Comparison of ENCODE assay signal across 15 cellular contexts in the genomic region with DNA sequence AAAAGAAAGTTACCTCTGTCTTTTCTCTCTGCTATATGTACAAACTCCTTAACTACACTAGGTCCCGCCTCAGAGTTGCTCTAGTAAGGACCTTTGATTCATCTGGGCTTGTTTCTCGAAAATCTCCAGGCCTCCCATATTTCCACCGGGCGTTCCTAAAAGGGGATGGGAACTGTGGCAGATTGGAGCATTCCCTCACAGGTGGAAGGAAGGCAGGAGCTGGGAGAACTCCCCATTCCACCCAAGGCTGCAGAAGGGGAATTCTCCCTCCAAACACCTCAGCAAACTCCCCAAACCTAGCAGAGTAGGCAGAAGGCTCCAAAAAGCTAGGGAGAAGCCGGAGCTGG. TPM values are rescaled to one million over a fixed set of nuclear protein-coding genes. Genes with fewer than 3 reads are reported as not detected.
A peak's percentile ranks its signal among the peaks of the same experiment; 100 is the strongest.
DNase-seq lines count a peak whose midpoint lies in the region; FAIRE-seq and TF ChIP-seq lines count a peak whose summit lies in the region.
"Had no signal": no experiment of that assay in that cellular context is flagged by ENCODE, and none has a peak within 500 bp of the region (broad histone marks: within the 10 kb centered on the region; RNA-seq: fewer than 3 reads in every experiment).

No MANE protein-coding gene starts in this region.

- peaks cover 24% of the 10 kb centered on the region for H3K4me1 Mint-ChIP-seq in MCF 10A (ENCODE audit: insufficient read depth, unreplicated experiment)

- H3F3A ChIP-seq in MM.1S (ENCODE audit: insufficient read depth, low read length) = peaks cover 23% of the 10 kb centered on the region

- no TSS peak for BruUV-seq in MCF 10A (replicated peaks; lab: Mats Ljungman, UMichigan)

- H3K4me1 ChIP-seq in HUES48 (ENCODE audit: control insufficient read depth, insufficient read depth, low read length) (peaks cover 56% of the 10 kb centered on the region), kidney (ENCODE audit: control insufficient read depth in 1 of 2, insufficient read depth in 1 of 2, low read depth in 1 of 2, low read length in 2 of 2) (peaks cover 0 to 17% of the 10 kb centered on the region in 2 donors), subcutaneous abdominal adipose tissue (ENCODE audit: control insufficient read depth in 5 of 5, insufficient read depth in 5 of 5, low read length in 5 of 5) (peaks cover 5 to 51% (median 46%) of the 10 kb centered on the region in 5 donors), MM.1S (ENCODE audit: low read length) (peaks cover 5% of the 10 kb centered on the region; the same call in 1 of the 2 replicates)
- H3K4me1 ChIP-seq: BE2C had no signal

- no peaks in the 10 kb centered on the region for H3K79me2 ChIP-seq in MM.1S (ENCODE audit: low read length)

- H3K9me3 Mint-ChIP-seq in MCF 10A (ENCODE audit: unreplicated experiment) = no peaks in the 10 kb centered on the region

- H3K36me3 ChIP-seq in HUES48 (ENCODE audit: control insufficient read depth, insufficient read depth, low read length) (no peaks in the 10 kb centered on the region), kidney (ENCODE audit: control insufficient read depth in 1 of 2, insufficient read depth in 2 of 2, low read length in 2 of 2) (no peaks in the 10 kb centered on the region), subcutaneous abdominal adipose tissue (ENCODE audit: control insufficient read depth in 5 of 5, insufficient read depth in 5 of 5, low read length in 5 of 5) (no peaks in the 10 kb centered on the region), MM.1S (replicated peaks; ENCODE audit: insufficient read depth, low read length) (no peaks in the 10 kb centered on the region)
- H3K36me3 ChIP-seq: BE2C had no signal

- peak overlapping the region; percentile 94 for H3K4me3 Mint-ChIP-seq in MCF 10A (ENCODE audit: unreplicated experiment)
- H3K4me3 Mint-ChIP-seq: activated CD4-positive, alpha-beta memory T cell treated with anti-CD3 and anti-CD28 coated beads for 36 hours had no signal

- H3K27ac ChIP-seq in HUES48 (ENCODE audit: low read depth, low read length) (peak overlapping the region; percentile 85), kidney (ENCODE audit: low read depth in 2 of 2, low read length in 2 of 2) (peak overlapping the region; percentile 39 to 89), subcutaneous abdominal adipose tissue (ENCODE audit: low read depth, low read length) (no peak overlapping the region), MM.1S (ENCODE audit: low read length) (no peak overlapping the region)
- H3K27ac ChIP-seq: psoas muscle had no signal

- peak overlapping the region; percentile 48 for H3K4me3 ChIP-seq in HUES48 (ENCODE audit: low read depth, low read length)
- peak overlapping the region; percentile 37 to 67 for H3K4me3 ChIP-seq in kidney (ENCODE audit: low read length in 2 of 2)
- peak overlapping the region in 3 of 5 donors; percentile 36 to 59 (median 48) for H3K4me3 ChIP-seq in subcutaneous abdominal adipose tissue (ENCODE audit: low read depth in 1 of 5, low read length in 5 of 5)
- no peak overlapping the region for H3K4me3 ChIP-seq in MM.1S (ENCODE audit: low read length)
- H3K4me3 ChIP-seq: psoas muscle had no signal

- no peak overlapping the region for H2AFZ ChIP-seq in MM.1S (ENCODE audit: low read length)

- TF ChIP-seq CTCF in MCF 10A (IDR thresholded peaks at IDR 0.05; ENCODE audit: unreplicated experiment) (no peak), kidney (IDR thresholded peaks at IDR 0.05; ENCODE audit: borderline replicate concordance, extremely low read depth, insufficient read depth) (no peak), MM.1S (IDR thresholded peaks at IDR 0.05; ENCODE audit: low read length) (no peak)

- no peaks in the 10 kb centered on the region for H4K20me1 ChIP-seq in MM.1S (ENCODE audit: insufficient read depth, low read length)

- intact Hi-C loops in MCF 10A (cut with micrococcal nuclease) = loop anchor here (5.0 to 10.0 kb wide), 3 partner anchors 564 to 1272 kb away; no protein-coding TSS in a partner anchor
- intact Hi-C loops in kidney (cut with DNase I) = loop anchor here (10.0 kb wide), 1 partner anchor 382 kb away; no protein-coding TSS in a partner anchor

- no peak overlapping the region for H3K9ac ChIP-seq in HUES48 (ENCODE audit: low read depth, low read length)
- peak overlapping the region in 1 of 2 donors; percentile 22 for H3K9ac ChIP-seq in kidney (ENCODE audit: low read length in 2 of 2)
- no peak overlapping the region for H3K9ac ChIP-seq in subcutaneous abdominal adipose tissue (ENCODE audit: low read length in 5 of 5)
- H3K9ac ChIP-seq in MM.1S (ENCODE audit: low read length) = no peak overlapping the region

- H3K27me3 ChIP-seq in HUES48 (ENCODE audit: control insufficient read depth, insufficient read depth, low read length) (peaks cover 99% of the 10 kb centered on the region), subcutaneous abdominal adipose tissue (ENCODE audit: control insufficient read depth in 5 of 5, insufficient read depth in 4 of 5, low read length in 5 of 5) (peaks cover 82 to 94% (median 85%) of the 10 kb centered on the region in 5 donors), MM.1S (replicated peaks; ENCODE audit: insufficient read depth, low read length) (peaks cover 18% of the 10 kb centered on the region; the same call in 1 of the 2 replicates)

- FAIRE-seq in kidney (lab: Jason Lieb, UNC) = no peak
- FAIRE-seq: islet of Langerhans had no signal

- CTCF ChIA-PET in MCF 10A (lab: Yijun Ruan, JAX) = interaction anchor here (0.6 to 4.8 kb wide), 6 partner anchors 11 to 1395 kb away, joined by 3 to 50 read pairs (median 18); no protein-coding TSS in a partner anchor

- H3K4me2 ChIP-seq in MM.1S (ENCODE audit: low read depth, low read length) = no peak overlapping the region

- POLR2A ChIA-PET in MCF 10A (lab: Yijun Ruan, JAX) = interaction anchor here (0.6 to 14.6 kb wide), 24 partner anchors 8 to 1965 kb away, joined by 3 to 763 read pairs (median 8); a partner anchor contains a TSS

- DNase-seq in MCF 10A (ENCODE audit: unreplicated experiment) (peak; percentile 62), kidney (no peak), anterior cingulate cortex (lab: John Stamatoyannopoulos, UW) (no peak), amniotic stem cell (lab: John Stamatoyannopoulos, UW) (no peak), MM.1S (no peak)
- DNase-seq: activated CD4-positive, alpha-beta memory T cell treated with anti-CD3 and anti-CD28 coated beads for 36 hours; BE2C; DMS153; Kasumi-1; NCI-H1694 treated with DMSO at 0.1 percent for 48 hours; psoas muscle had no signal

- no peaks in the 10 kb centered on the region for H3K9me2 ChIP-seq in MM.1S (replicated peaks; ENCODE audit: insufficient read depth, low read length)

- H3K36me3 Mint-ChIP-seq in MCF 10A (ENCODE audit: insufficient read depth, unreplicated experiment) = peaks cover 47% of the 10 kb centered on the region

- H3K27ac Mint-ChIP-seq in MCF 10A (ENCODE audit: low read depth, unreplicated experiment) = peak overlapping the region; percentile 99
- H3K27ac Mint-ChIP-seq: activated CD4-positive, alpha-beta memory T cell treated with anti-CD3 and anti-CD28 coated beads for 36 hours; activated T-helper 1 cell treated with anti-CD3 and anti-CD28 coated beads, Interleukin-12 subunit alpha, Interleukin-12 subunit beta, Interleukin-2, Interleukin-4 antibody, amounts not matched to agents 30 ng/mL and 10 ng/mL and 1 ng/mL, durations not matched to agents 14 hours and 24 hours and 36 hours had no signal

- H3K9me3 ChIP-seq in HUES48 (ENCODE audit: control insufficient read depth, insufficient read depth, low read length) = no peaks in the 10 kb centered on the region
- no peaks in the 10 kb centered on the region for H3K9me3 ChIP-seq in kidney (ENCODE audit: control insufficient read depth in 1 of 2, low read length in 2 of 2)
- no peaks in the 10 kb centered on the region for H3K9me3 ChIP-seq in subcutaneous abdominal adipose tissue (ENCODE audit: control insufficient read depth in 5 of 5, low read length in 5 of 5)
- H3K9me3 ChIP-seq in MM.1S (replicated peaks; ENCODE audit: insufficient read depth, low read length) = no peaks in the 10 kb centered on the region
- H3K9me3 ChIP-seq: BE2C, psoas muscle had no signal

- no peaks in the 10 kb centered on the region for H3K27me3 Mint-ChIP-seq in MCF 10A (ENCODE audit: insufficient read depth, unreplicated experiment)

RNA-seq across cellular contexts. Expression of a gene that starts 1.6 kb away (rescaled TPM):
- 78.2 and 87.4 TPM in 2 replicates for total RNA-seq in MCF 10A (2022)
- 16.2 TPM for total RNA-seq in kidney
- 10.1 TPM for polyA plus RNA-seq in kidney (ENCODE audit: insufficient read depth, low read depth, low replicate concordance)
- total RNA-seq: activated T-helper 1 cell treated with anti-CD3 and anti-CD28 coated beads, Interleukin-12 subunit alpha, Interleukin-12 subunit beta, Interleukin-2, Interleukin-4 antibody, amounts not matched to agents 30 ng/mL and 10 ng/mL and 1 ng/mL, durations not matched to agents 14 hours and 24 hours and 36 hours had no signal

Comparison
In these comparisons a context has a peak if more than half of its experiments do, and no peak if none do; other contexts are left out.
1. H3K27ac ChIP-seq: peak in HUES48 (single experiment) and kidney (2 of 2); none in subcutaneous abdominal adipose tissue (single experiment) and MM.1S (single experiment).